In the genomic region with DNA sequence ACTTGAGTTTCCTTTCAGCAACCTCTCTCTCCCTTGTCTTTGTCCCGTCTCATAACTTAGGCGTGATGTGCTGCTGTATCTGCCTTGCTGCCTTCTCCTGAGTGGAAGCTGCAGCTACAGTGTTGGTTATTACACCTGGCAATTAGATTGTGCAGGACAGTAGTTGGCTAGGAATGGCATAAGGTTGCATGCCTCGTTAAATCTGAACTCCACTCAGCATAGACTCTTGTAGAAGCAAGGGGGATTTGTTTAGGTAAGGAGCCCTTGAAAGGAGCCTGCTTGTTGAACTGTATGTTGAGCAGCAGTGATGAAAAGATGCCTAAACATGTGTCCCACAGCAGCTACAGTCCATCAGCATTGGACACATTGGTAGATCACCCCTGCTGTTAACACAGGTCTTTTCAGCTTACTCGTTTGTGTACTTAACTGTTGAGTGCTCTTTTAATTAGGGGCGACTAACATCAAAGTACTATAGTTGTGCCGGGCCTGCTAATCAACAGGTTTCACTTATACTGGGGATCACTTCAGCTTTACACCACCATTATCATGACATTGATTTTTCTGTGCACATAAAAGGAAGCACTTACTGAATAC, we compare ENCODE assay signal across 1 cellular context.
TF ChIP-seq lines count a peak whose summit lies in the region.

No MANE protein-coding gene starts in this region.

TF ChIP-seq in HEK293, 187 proteins besides CTCF, POLR2A, EP300 and RAD21 (continued from another document):
- TF ChIP-seq ZNF704 (tag by site-specific recombination; IDR thresholded peaks at IDR 0.05) (no peak), SCRT2 (tag by site-specific recombination; IDR thresholded peaks at IDR 0.05) (peak; percentile 78), TSHZ1 (tag by site-specific recombination; IDR thresholded peaks at IDR 0.05; ENCODE audit: borderline replicate concordance) (no peak), ZBTB7A (tag by site-specific recombination; IDR thresholded peaks at IDR 0.05; ENCODE audit: low read depth) (no peak), ZFP37 (tag by site-specific recombination; IDR thresholded peaks at IDR 0.05) (no peak), OSR2 (tag by site-specific recombination; IDR thresholded peaks at IDR 0.05) (peak; percentile 96), ZNF37A (tag by site-specific recombination; IDR thresholded peaks at IDR 0.05) (no peak), ZNF404 (tag by site-specific recombination; IDR thresholded peaks at IDR 0.05) (no peak), ZNF560 (tag by site-specific recombination; IDR thresholded peaks at IDR 0.05; ENCODE audit: borderline replicate concordance) (no peak), ZNF211 (tag by site-specific recombination; IDR thresholded peaks at IDR 0.05; ENCODE audit: low read depth) (no peak), REST (tag by site-specific recombination; IDR thresholded peaks at IDR 0.05) (no peak), SCRT1 (tag by site-specific recombination; IDR thresholded peaks at IDR 0.05; ENCODE audit: borderline replicate concordance) (peak; percentile 71; the same call in 1 of the 2 replicates), FEZF1 (tag by site-specific recombination; IDR thresholded peaks at IDR 0.05) (peak; percentile 80), ZNF155 (tag by site-specific recombination; IDR thresholded peaks at IDR 0.05) (no peak), ZNF600 (tag by site-specific recombination; IDR thresholded peaks at IDR 0.05) (peak; percentile 57; the same call in 1 of the 2 replicates), ZFP41 (tag by site-specific recombination; IDR thresholded peaks at IDR 0.05; ENCODE audit: borderline replicate concordance) (no peak), ZBTB44 (tag by site-specific recombination; IDR thresholded peaks at IDR 0.05) (peak; percentile 30; the same call in 1 of the 2 replicates), ZNF792 (tag by site-specific recombination; IDR thresholded peaks at IDR 0.05) (no peak), AEBP2 (tag by site-specific recombination; IDR thresholded peaks at IDR 0.05; ENCODE audit: borderline replicate concordance) (no peak), ZNF416 (tag by site-specific recombination; IDR thresholded peaks at IDR 0.05) (no peak), ZNF133 (tag by site-specific recombination; IDR thresholded peaks at IDR 0.05) (no peak), PRDM4 (tag by site-specific recombination; IDR thresholded peaks at IDR 0.05) (no peak), ZNF837 (tag by site-specific recombination; IDR thresholded peaks at IDR 0.05) (no peak), ZFHX2 (tag by site-specific recombination; conservative IDR thresholded peaks at IDR 0.05) (no peak), ZNF501 (tag by site-specific recombination; IDR thresholded peaks at IDR 0.05) (no peak), ZNF677 (tag by site-specific recombination; IDR thresholded peaks at IDR 0.05) (no peak), ZNF366 (tag by site-specific recombination; conservative IDR thresholded peaks at IDR 0.05) (0 out of 2 replicates have a peak, but pooled peaks have one; percentile 13), ZNF654 (tag by site-specific recombination; IDR thresholded peaks at IDR 0.05; ENCODE audit: low read depth) (no peak), INSM2 (tag by site-specific recombination; IDR thresholded peaks at IDR 0.05) (no peak), ZNF701 (tag by site-specific recombination; IDR thresholded peaks at IDR 0.05) (no peak)
- TF ChIP-seq, protein P1, sequence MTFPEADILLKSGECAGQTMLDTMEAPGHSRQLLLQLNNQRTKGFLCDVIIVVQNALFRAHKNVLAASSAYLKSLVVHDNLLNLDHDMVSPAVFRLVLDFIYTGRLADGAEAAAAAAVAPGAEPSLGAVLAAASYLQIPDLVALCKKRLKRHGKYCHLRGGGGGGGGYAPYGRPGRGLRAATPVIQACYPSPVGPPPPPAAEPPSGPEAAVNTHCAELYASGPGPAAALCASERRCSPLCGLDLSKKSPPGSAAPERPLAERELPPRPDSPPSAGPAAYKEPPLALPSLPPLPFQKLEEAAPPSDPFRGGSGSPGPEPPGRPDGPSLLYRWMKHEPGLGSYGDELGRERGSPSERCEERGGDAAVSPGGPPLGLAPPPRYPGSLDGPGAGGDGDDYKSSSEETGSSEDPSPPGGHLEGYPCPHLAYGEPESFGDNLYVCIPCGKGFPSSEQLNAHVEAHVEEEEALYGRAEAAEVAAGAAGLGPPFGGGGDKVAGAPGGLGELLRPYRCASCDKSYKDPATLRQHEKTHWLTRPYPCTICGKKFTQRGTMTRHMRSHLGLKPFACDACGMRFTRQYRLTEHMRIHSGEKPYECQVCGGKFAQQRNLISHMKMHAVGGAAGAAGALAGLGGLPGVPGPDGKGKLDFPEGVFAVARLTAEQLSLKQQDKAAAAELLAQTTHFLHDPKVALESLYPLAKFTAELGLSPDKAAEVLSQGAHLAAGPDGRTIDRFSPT (tag by site-specific recombination; IDR thresholded peaks at IDR 0.05) = no peak
- TF ChIP-seq, protein P2, sequence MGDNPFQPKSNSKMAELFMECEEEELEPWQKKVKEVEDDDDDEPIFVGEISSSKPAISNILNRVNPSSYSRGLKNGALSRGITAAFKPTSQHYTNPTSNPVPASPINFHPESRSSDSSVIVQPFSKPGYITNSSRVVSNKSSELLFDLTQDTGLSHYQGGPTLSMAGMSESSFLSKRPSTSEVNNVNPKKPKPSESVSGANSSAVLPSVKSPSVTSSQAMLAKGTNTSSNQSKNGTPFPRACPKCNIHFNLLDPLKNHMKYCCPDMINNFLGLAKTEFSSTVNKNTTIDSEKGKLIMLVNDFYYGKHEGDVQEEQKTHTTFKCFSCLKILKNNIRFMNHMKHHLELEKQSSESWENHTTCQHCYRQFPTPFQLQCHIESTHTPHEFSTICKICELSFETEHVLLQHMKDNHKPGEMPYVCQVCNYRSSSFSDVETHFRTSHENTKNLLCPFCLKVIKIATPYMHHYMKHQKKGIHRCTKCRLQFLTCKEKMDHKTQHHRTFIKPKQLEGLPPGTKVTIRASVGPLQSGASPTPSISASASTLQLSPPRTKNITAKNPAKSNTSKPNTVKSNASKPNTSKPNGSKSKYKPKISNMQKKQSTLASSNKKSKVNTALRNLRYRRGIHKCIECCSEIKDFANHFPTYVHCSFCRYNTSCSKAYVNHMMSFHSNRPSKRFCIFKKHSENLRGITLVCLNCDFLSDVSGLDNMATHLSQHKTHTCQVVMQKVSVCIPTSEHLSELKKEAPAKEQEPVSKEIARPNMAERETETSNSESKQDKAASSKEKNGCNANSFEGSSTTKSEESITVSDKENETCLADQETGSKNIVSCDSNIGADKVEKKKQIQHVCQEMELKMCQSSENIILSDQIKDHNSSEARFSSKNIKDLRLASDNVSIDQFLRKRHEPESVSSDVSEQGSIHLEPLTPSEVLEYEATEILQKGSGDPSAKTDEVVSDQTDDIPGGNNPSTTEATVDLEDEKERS (tag by site-specific recombination; IDR thresholded peaks at IDR 0.05) = no peak
